Comparison of ENCODE assay signal across 25 cellular contexts in genomic region chr1:164855930-164856329, GRCh38.
"Had no signal": no experiment of that assay in that cellular context is flagged by ENCODE, and none has a peak within 500 bp of the region (broad histone marks: within the 10 kb centered on the region; RNA-seq: fewer than 3 reads in every experiment).

No MANE protein-coding gene starts in this region.

- H3K27me3 ChIP-seq: body of pancreas, colonic mucosa, hepatocyte, neural progenitor cell, right lobe of liver, upper lobe of left lung had no signal

- H3K9me3 Mint-ChIP-seq: activated CD4-positive, alpha-beta memory T cell treated with anti-CD3 and anti-CD28 coated beads, Interleukin-2, amount 10 ng/mL, durations not matched to agents 7 days and 5 days; activated naive CD8-positive, alpha-beta T cell treated with anti-CD3 and anti-CD28 coated beads, Interleukin-2, amount 10 ng/mL, durations not matched to agents 7 days and 5 days; neural progenitor cell; stimulated activated naive CD8-positive, alpha-beta T cell treated with anti-CD3 and anti-CD28 coated beads, Interleukin-15, amount 100 ng/mL, for 72 hours had no signal

- H3K27ac ChIP-seq: colonic mucosa, neural progenitor cell, psoas muscle, right lobe of liver had no signal

- DNase-seq: activated CD4-positive, alpha-beta memory T cell treated with anti-CD3 and anti-CD28 coated beads, Interleukin-2, amount 10 ng/mL, durations not matched to agents 7 days and 5 days; activated CD4-positive, alpha-beta T cell treated with anti-CD3 and anti-CD28 coated beads for 48 hours; activated CD4-positive, CD25-positive, alpha-beta regulatory T cell; activated naive CD4-positive, alpha-beta T cell treated with Interleukin-2 at 50 U/mL for 16 hours; activated naive CD8-positive, alpha-beta T cell treated with anti-CD3 and anti-CD28 coated beads, Interleukin-2, amount 10 ng/mL, durations not matched to agents 7 days and 5 days; activated T-cell treated with anti-CD3 and anti-CD28 coated beads, Interleukin-2, amount 50 U/mL, for 1 hour; body of pancreas; colonic mucosa; erythroblast; mucosa of descending colon; naive B cell; psoas muscle; right lobe of liver; small intestine; stimulated activated CD4-positive, alpha-beta T cell treated with anti-CD3 and anti-CD28 coated beads, Interleukin-15, amount 100 ng/mL, for 24 hours; stimulated activated CD4-positive, alpha-beta T cell treated with anti-CD3 and anti-CD28 coated beads, Interleukin-2, amount 100 ng/mL, for 48 hours; stimulated activated naive CD8-positive, alpha-beta T cell treated with anti-CD3 and anti-CD28 coated beads, Interleukin-15, amount 100 ng/mL, for 72 hours; T-cell; upper lobe of left lung had no signal

- H3K36me3 Mint-ChIP-seq: activated naive CD8-positive, alpha-beta T cell treated with anti-CD3 and anti-CD28 coated beads, Interleukin-2, amount 10 ng/mL, durations not matched to agents 7 days and 5 days; naive B cell; T-cell had no signal

- H3K4me1 Mint-ChIP-seq: activated CD4-positive, alpha-beta memory T cell treated with anti-CD3 and anti-CD28 coated beads, Interleukin-2, amount 10 ng/mL, durations not matched to agents 7 days and 5 days; activated naive CD8-positive, alpha-beta T cell treated with anti-CD3 and anti-CD28 coated beads, Interleukin-2, amount 10 ng/mL, durations not matched to agents 7 days and 5 days; activated T-helper 17 cell treated with anti-CD3 and anti-CD28 coated beads, Interleukin-2, amount 50 U/mL, for 72 hours; central memory CD8-positive, alpha-beta T cell; naive B cell; stimulated activated naive CD8-positive, alpha-beta T cell treated with anti-CD3 and anti-CD28 coated beads, Interleukin-15, amount 100 ng/mL, for 72 hours; T-cell had no signal

- H3K27ac Mint-ChIP-seq: activated CD4-positive, alpha-beta memory T cell treated with anti-CD3 and anti-CD28 coated beads, Interleukin-2, amount 10 ng/mL, durations not matched to agents 7 days and 5 days; activated naive CD8-positive, alpha-beta T cell treated with anti-CD3 and anti-CD28 coated beads, Interleukin-2, amount 10 ng/mL, durations not matched to agents 7 days and 5 days; activated T-helper 17 cell treated with anti-CD3 and anti-CD28 coated beads, Interleukin-2, amount 50 U/mL, for 72 hours; naive B cell; neural progenitor cell; stimulated activated naive CD8-positive, alpha-beta T cell treated with anti-CD3 and anti-CD28 coated beads, Interleukin-15, amount 100 ng/mL, for 72 hours; T-cell had no signal

- H3K27me3 Mint-ChIP-seq: activated CD4-positive, alpha-beta memory T cell treated with anti-CD3 and anti-CD28 coated beads, Interleukin-2, amount 10 ng/mL, durations not matched to agents 7 days and 5 days; activated naive CD8-positive, alpha-beta T cell treated with anti-CD3 and anti-CD28 coated beads, Interleukin-2, amount 10 ng/mL, durations not matched to agents 7 days and 5 days; activated T-helper 17 cell treated with anti-CD3 and anti-CD28 coated beads, Interleukin-2, amount 50 U/mL, for 72 hours; central memory CD8-positive, alpha-beta T cell; stimulated activated naive CD8-positive, alpha-beta T cell treated with anti-CD3 and anti-CD28 coated beads, Interleukin-15, amount 100 ng/mL, for 72 hours had no signal

- H3K36me3 ChIP-seq: colonic mucosa, neural progenitor cell, right lobe of liver, upper lobe of left lung had no signal

- H3K9me3 ChIP-seq: body of pancreas, colonic mucosa, mucosa of descending colon, psoas muscle, right lobe of liver, upper lobe of left lung had no signal

- H3K4me1 ChIP-seq: colonic mucosa, psoas muscle, right lobe of liver had no signal

- FAIRE-seq: keratinocyte, small intestine had no signal

- H3K4me3 Mint-ChIP-seq: activated CD4-positive, alpha-beta memory T cell treated with anti-CD3 and anti-CD28 coated beads, Interleukin-2, amount 10 ng/mL, durations not matched to agents 7 days and 5 days; activated naive CD8-positive, alpha-beta T cell treated with anti-CD3 and anti-CD28 coated beads, Interleukin-2, amount 10 ng/mL, durations not matched to agents 7 days and 5 days; activated T-helper 17 cell treated with anti-CD3 and anti-CD28 coated beads, Interleukin-2, amount 50 U/mL, for 72 hours; central memory CD8-positive, alpha-beta T cell; naive B cell; neural progenitor cell; stimulated activated naive CD8-positive, alpha-beta T cell treated with anti-CD3 and anti-CD28 coated beads, Interleukin-15, amount 100 ng/mL, for 72 hours; T-cell had no signal

- ATAC-seq: activated T-helper 17 cell treated with anti-CD3 and anti-CD28 coated beads, Interleukin-2, amount 50 U/mL, for 72 hours; body of pancreas; left lobe of liver; mucosa of descending colon; psoas muscle; right lobe of liver; stimulated activated naive CD8-positive, alpha-beta T cell treated with anti-CD3 and anti-CD28 coated beads, Interleukin-15, amount 100 ng/mL, for 72 hours; T-cell had no signal

- H3K4me3 ChIP-seq: body of pancreas, colonic mucosa, hepatocyte, mucosa of descending colon, neural progenitor cell, psoas muscle, right lobe of liver, upper lobe of left lung had no signal

- H3K9ac ChIP-seq: neural progenitor cell had no signal
